31 cellular contexts compared by ENCODE assay signal in genomic region chr1:87094238-87094637, GRCh38.
"Had no signal": no experiment of that assay in that cellular context is flagged by ENCODE, and none has a peak within 500 bp of the region (broad histone marks: within the 10 kb centered on the region; RNA-seq: fewer than 3 reads in every experiment).

No MANE protein-coding gene starts in this region.

- H3K4me3 ChIP-seq: adrenal gland, body of pancreas, esophagus squamous epithelium, gastroesophageal sphincter, heart right ventricle had no signal

- H3K27me3 ChIP-seq: adrenal gland, body of pancreas, esophagus squamous epithelium, gastroesophageal sphincter, heart right ventricle had no signal

- H3K9me3 ChIP-seq: adrenal gland, body of pancreas, esophagus squamous epithelium, gastroesophageal sphincter, heart right ventricle had no signal

- DNase-seq: activated CD4-positive, alpha-beta memory T cell treated with anti-CD3 and anti-CD28 coated beads for 36 hours; activated CD4-positive, alpha-beta T cell treated with anti-CD3 and anti-CD28 coated beads for 36 hours; activated CD4-positive, alpha-beta T cell treated with anti-CD3 and anti-CD28 coated beads, Interleukin-2, amount 10 ng/mL, durations not matched to agents 24 days and 14 days; activated CD4-positive, CD25-positive, alpha-beta regulatory T cell; activated CD4-positive, CD25-positive, alpha-beta regulatory T cell treated with anti-CD3 and anti-CD28 coated beads, Interleukin-2, amount 50 U/mL, for 72 hours; activated CD8-positive, alpha-beta memory T cell treated with anti-CD3 and anti-CD28 coated beads, Interleukin-2, amount 10 ng/mL, durations not matched to agents 7 days and 5 days; activated CD8-positive, alpha-beta memory T cell treated with anti-CD3 and anti-CD28 coated beads, Interleukin-2, amount 50 U/mL, for 4 hours; activated CD8-positive, alpha-beta T cell treated with anti-CD3 and anti-CD28 coated beads, Interleukin-2, amount 10 ng/mL, durations not matched to agents 7 days and 5 days; activated effector memory CD4-positive, alpha-beta T cell treated with anti-CD3 and anti-CD28 coated beads, Interleukin-2, amount 50 U/mL, for 16 hours; activated naive CD4-positive, alpha-beta T cell treated with anti-CD3 and anti-CD28 coated beads for 36 hours; activated naive CD8-positive, alpha-beta T cell treated with anti-CD3 and anti-CD28 coated beads for 36 hours; activated naive CD8-positive, alpha-beta T cell treated with anti-CD3 and anti-CD28 coated beads, Interleukin-2, amount 50 U/mL, for 24 hours; activated T-cell treated with anti-CD3 and anti-CD28 coated beads, Interleukin-2, amount 50 U/mL, for 1 hour; activated T-cell treated with anti-CD3 and anti-CD28 coated beads, Interleukin-2, amount 50 U/mL, for 48 hours; adrenal gland; amygdala; aorta; body of pancreas; caudate nucleus; cortex of kidney; dermis blood vessel endothelial cell; effector CD4-positive, alpha-beta T cell; effector memory CD8-positive, alpha-beta T cell; esophagus squamous epithelium; foreskin melanocyte; heart right ventricle; T-helper 17 cell; T1000 had no signal

- H3K4me1 ChIP-seq: adrenal gland, body of pancreas, esophagus squamous epithelium, gastroesophageal sphincter had no signal

- H3K36me3 ChIP-seq: adrenal gland, esophagus squamous epithelium had no signal

- ATAC-seq: activated CD4-positive, alpha-beta T cell treated with anti-CD3 and anti-CD28 coated beads for 36 hours; activated CD8-positive, alpha-beta memory T cell treated with anti-CD3 and anti-CD28 coated beads, Interleukin-2, amount 10 ng/mL, durations not matched to agents 7 days and 5 days; activated CD8-positive, alpha-beta T cell treated with anti-CD3 and anti-CD28 coated beads, Interleukin-2, amount 10 ng/mL, durations not matched to agents 7 days and 5 days; activated naive CD8-positive, alpha-beta T cell treated with anti-CD3 and anti-CD28 coated beads, Interleukin-2, amount 50 U/mL, for 24 hours; body of pancreas; effector memory CD8-positive, alpha-beta T cell; gastroesophageal sphincter; heart right ventricle; T-helper 17 cell had no signal

- FAIRE-seq: colon had no signal

- H3K27ac ChIP-seq: adrenal gland, body of pancreas, epithelial cell of prostate, esophagus squamous epithelium, gastroesophageal sphincter, heart right ventricle had no signal
